14 cellular contexts compared by ENCODE assay signal in the genomic region with DNA sequence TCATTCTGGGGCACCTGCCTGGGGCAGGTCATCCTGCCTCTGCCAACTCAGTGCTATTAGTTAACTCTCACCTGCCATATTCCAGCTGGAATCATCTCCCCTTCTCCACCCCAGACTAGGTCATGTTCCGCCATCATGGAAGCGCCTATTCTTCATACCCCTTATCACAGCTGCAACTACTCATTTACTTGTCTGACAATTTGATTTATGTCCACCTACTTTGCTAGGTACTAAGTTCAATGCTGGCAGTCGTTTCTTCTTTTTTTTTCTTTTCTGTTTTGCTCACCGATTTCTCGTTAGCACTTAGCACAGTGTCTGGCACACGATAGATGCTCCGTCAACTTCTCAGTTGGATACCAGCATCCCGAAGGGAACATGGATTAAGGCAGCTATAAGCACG. TPM values are rescaled to one million over a fixed set of nuclear protein-coding genes. Genes with fewer than 3 reads are reported as not detected.
DNase-seq lines count a peak whose midpoint lies in the region; ATAC-seq and TF ChIP-seq lines count a peak whose summit lies in the region.
"Had no signal": no experiment of that assay in that cellular context is flagged by ENCODE, and none has a peak within 500 bp of the region (broad histone marks: within the 10 kb centered on the region; RNA-seq: fewer than 3 reads in every experiment).

No MANE protein-coding gene starts in this region.

- ATAC-seq in natural killer cell (no peak), GM21367 (IDR thresholded peaks at IDR 0.05; ENCODE audit: unreplicated experiment) (no peak)

- H3K9me3 Mint-ChIP-seq in activated naive CD8-positive, alpha-beta T cell treated with anti-CD3 and anti-CD28 coated beads for 36 hours, result no peaks in the 10 kb centered on the region
- no peaks in the 10 kb centered on the region for H3K9me3 Mint-ChIP-seq in natural killer cell
- H3K9me3 Mint-ChIP-seq: dendritic cell treated with granulocyte-macrophage colony-stimulating factor and Interleukin-4, amounts not matched to agents 40 ng/mL and 50 ng/mL, for 4 days had no signal

- peaks cover 12% of the 10 kb centered on the region for H3K4me1 Mint-ChIP-seq in activated naive CD8-positive, alpha-beta T cell treated with anti-CD3 and anti-CD28 coated beads for 36 hours
- peaks cover 21 to 28% of the 10 kb centered on the region in 2 donors for H3K4me1 Mint-ChIP-seq in natural killer cell

- DNase-seq in NCI-H1105 (lab: John Stamatoyannopoulos, UW) (peak; percentile 3), NCI-H1105 treated with DMSO at 0.1 percent for 48 hours (lab: John Stamatoyannopoulos, UW) (no peak), natural killer cell (no peak), NCI-H146 (lab: John Stamatoyannopoulos, UW) (no peak)
- DNase-seq in activated naive CD8-positive, alpha-beta T cell treated with anti-CD3 and anti-CD28 coated beads for 36 hours, result no peak
- no peak for DNase-seq in stimulated activated naive CD4-positive, alpha-beta T cell treated with Interleukin-2 at 50 U/mL for 16 hours (lab: John Stamatoyannopoulos, UW)
- DNase-seq: 8988T; GDM1; sigmoid colon; stimulated activated CD4-positive, alpha-beta T cell treated with anti-CD3 and anti-CD28 coated beads, Interleukin-4, amount 100 ng/mL, for 24 hours; uterus had no signal

- H3K27me3 Mint-ChIP-seq in activated naive CD8-positive, alpha-beta T cell treated with anti-CD3 and anti-CD28 coated beads for 36 hours, result no peaks in the 10 kb centered on the region
- no peaks in the 10 kb centered on the region for H3K27me3 Mint-ChIP-seq in natural killer cell (ENCODE audit: low read depth in 2 of 2)
- H3K27me3 Mint-ChIP-seq: dendritic cell treated with granulocyte-macrophage colony-stimulating factor and Interleukin-4, amounts not matched to agents 40 ng/mL and 50 ng/mL, for 4 days had no signal

- H3K27ac Mint-ChIP-seq in activated naive CD8-positive, alpha-beta T cell treated with anti-CD3 and anti-CD28 coated beads for 36 hours, result peak overlapping the region; percentile 93
- H3K27ac Mint-ChIP-seq in natural killer cell, result peak overlapping the region; percentile 87 to 96

- H3K4me3 Mint-ChIP-seq in activated naive CD8-positive, alpha-beta T cell treated with anti-CD3 and anti-CD28 coated beads for 36 hours, result peak overlapping the region; percentile 37
- peak overlapping the region; percentile 95 for H3K4me3 Mint-ChIP-seq in natural killer cell

- H3K27ac ChIP-seq in KOPT-K1 (ENCODE audit: low read depth, low read length, poor library complexity, severe bottlenecking), result peak overlapping the region; percentile 83

- TF ChIP-seq CTCF in natural killer cell (IDR thresholded peaks at IDR 0.05), result no peak

- peaks cover 7% of the 10 kb centered on the region for H3K36me3 Mint-ChIP-seq in activated naive CD8-positive, alpha-beta T cell treated with anti-CD3 and anti-CD28 coated beads for 36 hours
- no peaks in the 10 kb centered on the region for H3K36me3 Mint-ChIP-seq in natural killer cell

- H3K9me3 ChIP-seq in KOPT-K1 (ENCODE audit: insufficient read depth, low read length, poor library complexity, severe bottlenecking), result no peaks in the 10 kb centered on the region
- H3K9me3 ChIP-seq: sigmoid colon, uterus had no signal

- intact Hi-C loops in natural killer cell (cut with micrococcal nuclease), result loop anchor here (5.0 to 10.0 kb wide), 2 partner anchors 472 to 1604 kb away; no protein-coding TSS in a partner anchor

- no peaks in the 10 kb centered on the region for H3K36me3 ChIP-seq in KOPT-K1 (ENCODE audit: insufficient read depth, low read length)
- H3K36me3 ChIP-seq: sigmoid colon, uterus had no signal

RNA-seq across cellular contexts. Expression of gene FMR1, which starts 1.1 kb away (rescaled TPM):
- 10 to 100 TPM; 36.5 to 37.2 TPM for total RNA-seq in activated naive CD8-positive, alpha-beta T cell treated with anti-CD3 and anti-CD28 coated beads for 36 hours
- 100 to 1,000 TPM; 124 to 147 (median 127) TPM for total RNA-seq in natural killer cell
